In the genomic region with DNA sequence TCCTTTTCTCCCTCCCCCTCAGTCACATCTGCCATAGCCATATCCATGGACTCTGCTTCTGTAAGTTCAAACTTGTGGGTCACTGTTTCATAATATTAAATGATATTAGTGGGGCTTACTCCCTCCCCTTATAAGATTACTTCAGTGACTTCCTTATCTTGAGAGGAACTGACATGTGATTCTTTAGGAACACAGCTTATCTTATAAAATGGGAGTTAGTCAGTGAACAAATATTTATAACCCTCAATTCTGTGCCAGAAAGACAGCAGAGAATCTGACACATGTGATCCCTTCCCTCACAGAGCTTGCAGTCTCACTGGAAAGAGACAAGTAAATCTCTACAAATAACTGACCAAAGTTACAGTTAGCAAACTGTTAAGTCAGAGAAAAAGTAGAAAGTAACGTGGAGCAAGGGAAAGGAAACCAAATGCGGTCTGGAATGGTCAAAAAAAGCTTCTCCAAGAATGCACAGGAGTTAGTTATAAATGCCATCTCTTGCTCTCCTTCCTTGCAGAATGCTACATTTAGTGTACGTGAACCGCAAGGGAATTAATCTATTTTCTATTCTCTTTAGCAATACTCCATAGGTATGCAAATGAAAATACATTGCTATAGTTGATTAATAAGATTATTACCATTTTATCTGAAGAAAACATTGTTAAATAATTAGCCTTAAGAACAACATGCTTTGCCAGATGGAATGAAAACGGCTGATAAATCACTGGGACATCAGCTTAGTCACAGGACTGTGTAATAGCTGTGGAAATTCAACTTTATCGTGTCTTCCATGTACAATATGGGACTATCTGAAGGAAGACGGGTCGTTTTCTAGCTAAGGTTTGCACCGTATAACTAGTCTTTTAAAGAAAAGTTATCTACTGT, we compare ENCODE assay signal across 1 cellular context.
TF ChIP-seq lines count a peak whose summit lies in the region.

No MANE protein-coding gene starts in this region.

TF ChIP-seq in WTC11, 78 proteins besides CTCF, POLR2A, EP300 and RAD21:
- TF ChIP-seq ETV6 (CRISPR knock-in tag; IDR thresholded peaks at IDR 0.05) (no peak), ZNF138 (CRISPR knock-in tag; conservative IDR thresholded peaks at IDR 0.05) (no peak), JUN (CRISPR knock-in tag; IDR thresholded peaks at IDR 0.05) (no peak), CBFB (CRISPR knock-in tag; IDR thresholded peaks at IDR 0.05; ENCODE audit: low read depth) (no peak), ZNF396 (CRISPR knock-in tag; IDR thresholded peaks at IDR 0.05; ENCODE audit: borderline replicate concordance) (no peak), ZBTB21 (CRISPR knock-in tag; IDR thresholded peaks at IDR 0.05; ENCODE audit: borderline replicate concordance) (no peak), ZNF232 (CRISPR knock-in tag; IDR thresholded peaks at IDR 0.05) (no peak), CREB1 (CRISPR knock-in tag; IDR thresholded peaks at IDR 0.05) (no peak), KAT7 (CRISPR knock-in tag; IDR thresholded peaks at IDR 0.05; ENCODE audit: borderline replicate concordance) (no peak), RELA (CRISPR knock-in tag; IDR thresholded peaks at IDR 0.05; ENCODE audit: borderline replicate concordance) (no peak), NFATC4 (CRISPR knock-in tag; IDR thresholded peaks at IDR 0.05) (no peak), ZNF671 (CRISPR knock-in tag; IDR thresholded peaks at IDR 0.05) (no peak), ZNF416 (CRISPR knock-in tag; IDR thresholded peaks at IDR 0.05) (no peak), RORB (CRISPR knock-in tag; IDR thresholded peaks at IDR 0.05) (no peak)
- TF ChIP-seq, protein P1, sequence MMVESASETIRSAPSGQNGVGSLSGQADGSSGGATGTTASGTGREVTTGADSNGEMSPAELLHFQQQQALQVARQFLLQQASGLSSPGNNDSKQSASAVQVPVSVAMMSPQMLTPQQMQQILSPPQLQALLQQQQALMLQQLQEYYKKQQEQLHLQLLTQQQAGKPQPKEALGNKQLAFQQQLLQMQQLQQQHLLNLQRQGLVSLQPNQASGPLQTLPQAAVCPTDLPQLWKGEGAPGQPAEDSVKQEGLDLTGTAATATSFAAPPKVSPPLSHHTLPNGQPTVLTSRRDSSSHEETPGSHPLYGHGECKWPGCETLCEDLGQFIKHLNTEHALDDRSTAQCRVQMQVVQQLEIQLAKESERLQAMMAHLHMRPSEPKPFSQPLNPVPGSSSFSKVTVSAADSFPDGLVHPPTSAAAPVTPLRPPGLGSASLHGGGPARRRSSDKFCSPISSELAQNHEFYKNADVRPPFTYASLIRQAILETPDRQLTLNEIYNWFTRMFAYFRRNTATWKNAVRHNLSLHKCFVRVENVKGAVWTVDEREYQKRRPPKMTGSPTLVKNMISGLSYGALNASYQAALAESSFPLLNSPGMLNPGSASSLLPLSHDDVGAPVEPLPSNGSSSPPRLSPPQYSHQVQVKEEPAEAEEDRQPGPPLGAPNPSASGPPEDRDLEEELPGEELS (CRISPR knock-in tag; IDR thresholded peaks at IDR 0.05): no peak
- TF ChIP-seq, protein P2, sequence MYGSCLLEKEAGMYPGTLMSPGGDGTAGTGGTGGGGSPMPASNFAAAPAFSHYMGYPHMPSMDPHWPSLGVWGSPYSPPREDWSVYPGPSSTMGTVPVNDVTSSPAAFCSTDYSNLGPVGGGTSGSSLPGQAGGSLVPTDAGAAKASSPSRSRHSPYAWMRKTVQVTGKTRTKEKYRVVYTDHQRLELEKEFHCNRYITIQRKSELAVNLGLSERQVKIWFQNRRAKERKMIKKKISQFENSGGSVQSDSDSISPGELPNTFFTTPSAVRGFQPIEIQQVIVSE (CRISPR knock-in tag; IDR thresholded peaks at IDR 0.05; ENCODE audit: borderline replicate concordance): no peak
- TF ChIP-seq, protein P3, sequence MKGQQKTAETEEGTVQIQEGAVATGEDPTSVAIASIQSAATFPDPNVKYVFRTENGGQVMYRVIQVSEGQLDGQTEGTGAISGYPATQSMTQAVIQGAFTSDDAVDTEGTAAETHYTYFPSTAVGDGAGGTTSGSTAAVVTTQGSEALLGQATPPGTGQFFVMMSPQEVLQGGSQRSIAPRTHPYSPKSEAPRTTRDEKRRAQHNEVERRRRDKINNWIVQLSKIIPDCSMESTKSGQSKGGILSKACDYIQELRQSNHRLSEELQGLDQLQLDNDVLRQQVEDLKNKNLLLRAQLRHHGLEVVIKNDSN (CRISPR knock-in tag; IDR thresholded peaks at IDR 0.05): no peak
- TF ChIP-seq, protein P4, sequence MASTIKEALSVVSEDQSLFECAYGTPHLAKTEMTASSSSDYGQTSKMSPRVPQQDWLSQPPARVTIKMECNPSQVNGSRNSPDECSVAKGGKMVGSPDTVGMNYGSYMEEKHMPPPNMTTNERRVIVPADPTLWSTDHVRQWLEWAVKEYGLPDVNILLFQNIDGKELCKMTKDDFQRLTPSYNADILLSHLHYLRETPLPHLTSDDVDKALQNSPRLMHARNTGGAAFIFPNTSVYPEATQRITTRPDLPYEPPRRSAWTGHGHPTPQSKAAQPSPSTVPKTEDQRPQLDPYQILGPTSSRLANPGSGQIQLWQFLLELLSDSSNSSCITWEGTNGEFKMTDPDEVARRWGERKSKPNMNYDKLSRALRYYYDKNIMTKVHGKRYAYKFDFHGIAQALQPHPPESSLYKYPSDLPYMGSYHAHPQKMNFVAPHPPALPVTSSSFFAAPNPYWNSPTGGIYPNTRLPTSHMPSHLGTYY (CRISPR knock-in tag; IDR thresholded peaks at IDR 0.05): no peak
- TF ChIP-seq, protein P5, sequence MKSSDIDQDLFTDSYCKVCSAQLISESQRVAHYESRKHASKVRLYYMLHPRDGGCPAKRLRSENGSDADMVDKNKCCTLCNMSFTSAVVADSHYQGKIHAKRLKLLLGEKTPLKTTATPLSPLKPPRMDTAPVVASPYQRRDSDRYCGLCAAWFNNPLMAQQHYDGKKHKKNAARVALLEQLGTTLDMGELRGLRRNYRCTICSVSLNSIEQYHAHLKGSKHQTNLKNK (CRISPR knock-in tag; IDR thresholded peaks at IDR 0.05): no peak
